ENCODE assay signal across 8 cellular contexts in genomic region chr2:72149556-72150156, GRCh38. TPM values are rescaled to one million over a fixed set of nuclear protein-coding genes. Genes with fewer than 3 reads are reported as not detected.
DNase-seq lines count a peak whose midpoint lies in the region; ATAC-seq and TF ChIP-seq lines count a peak whose summit lies in the region.

No MANE protein-coding gene starts in this region.

- H3K9me3 ChIP-seq in left ventricle myocardium inferior (replicated peaks) (no peaks in the 10 kb centered on the region), gastrocnemius medialis (no peaks in the 10 kb centered on the region)

- H3K36me3 Mint-ChIP-seq in activated CD4-positive, alpha-beta T cell treated with anti-CD3 and anti-CD28 coated beads for 36 hours (ENCODE audit: low read depth) = no peaks in the 10 kb centered on the region

- peak; percentile 37 for DNase-seq in activated CD4-positive, alpha-beta T cell treated with anti-CD3 and anti-CD28 coated beads for 36 hours
- no peak for DNase-seq in activated CD4-positive, alpha-beta T cell treated with anti-CD3 and anti-CD28 coated beads, Interleukin-2, amount 50 U/mL, for 4 hours
- peak; percentile 12 for DNase-seq in activated CD8-positive, alpha-beta memory T cell treated with anti-CD3 and anti-CD28 coated beads, Interleukin-2, amount 50 U/mL, for 4 hours
- DNase-seq in left ventricle myocardium inferior (peak; percentile 18), gastrocnemius medialis (peak in 1 of 2 donors; percentile 14), NCI-H2227 treated with DMSO at 0.1 percent for 48 hours (lab: John Stamatoyannopoulos, UW) (no peak), NAMALWA (ENCODE audit: low spot score) (no peak)

- H3K27me3 ChIP-seq in left ventricle myocardium inferior (ENCODE audit: low read depth) (peaks cover 87% of the 10 kb centered on the region), gastrocnemius medialis (peaks cover 43 to 48% (median 45%) of the 10 kb centered on the region in 3 donors)

- peak overlapping the region; percentile 34 for H3K4me3 Mint-ChIP-seq in activated CD4-positive, alpha-beta T cell treated with anti-CD3 and anti-CD28 coated beads for 36 hours

- H3K4me1 ChIP-seq in left ventricle myocardium inferior = peaks cover 56% of the 10 kb centered on the region
- peaks cover 42 to 55% of the 10 kb centered on the region in 2 donors for H3K4me1 ChIP-seq in gastrocnemius medialis

- POLR2A ChIA-PET in activated CD4-positive, alpha-beta T cell treated with anti-CD3 and anti-CD28 coated beads for 36 hours (lab: Charles Lee) = interaction anchor here (0.5 kb wide), 1 partner anchor 595 kb away, joined by 4 read pairs; no protein-coding TSS in a partner anchor

- H3K9me3 Mint-ChIP-seq in activated CD4-positive, alpha-beta T cell treated with anti-CD3 and anti-CD28 coated beads for 36 hours (ENCODE audit: low read depth) = no peaks in the 10 kb centered on the region

- CTCF ChIA-PET in activated CD4-positive, alpha-beta T cell treated with anti-CD3 and anti-CD28 coated beads for 36 hours (lab: Charles Lee) = interaction anchor here (0.6 to 4.0 kb wide), 16 partner anchors 8 to 603 kb away, joined by 3 to 41 read pairs (median 4); no protein-coding TSS in a partner anchor

- in situ Hi-C loops in gastrocnemius medialis (cut with MboI; ENCODE audit: low sequenced_read_pairs in 4 of 4) = loop anchor here (5.0 to 25.0 kb wide), 10 partner anchors 225 to 615 kb away; no protein-coding TSS in a partner anchor

- peak; percentile 30 for ATAC-seq in activated CD4-positive, alpha-beta T cell treated with anti-CD3 and anti-CD28 coated beads for 36 hours
- ATAC-seq in gastrocnemius medialis (peak; percentile 3 to 5), HG03469 (IDR thresholded peaks at IDR 0.05; ENCODE audit: unreplicated experiment) (no peak)

- no peaks in the 10 kb centered on the region for H3K36me3 ChIP-seq in left ventricle myocardium inferior
- H3K36me3 ChIP-seq in gastrocnemius medialis = no peaks in the 10 kb centered on the region

- H3K27ac ChIP-seq in left ventricle myocardium inferior (replicated peaks) (no peak overlapping the region), gastrocnemius medialis (no peak overlapping the region)

- no peak for TF ChIP-seq CTCF in left ventricle myocardium inferior (IDR thresholded peaks at IDR 0.05; ENCODE audit: borderline replicate concordance)
- TF ChIP-seq CTCF in gastrocnemius medialis (IDR thresholded peaks at IDR 0.05 in 4 of 5, conservative IDR thresholded peaks at IDR 0.05 in 1 of 5) = no peak

- H3K4me3 ChIP-seq in left ventricle myocardium inferior = peak overlapping the region; percentile 70
- H3K4me3 ChIP-seq in gastrocnemius medialis = peak overlapping the region; percentile 52 to 66 (median 54)

- H3K27me3 Mint-ChIP-seq in activated CD4-positive, alpha-beta T cell treated with anti-CD3 and anti-CD28 coated beads for 36 hours = peaks cover 61% of the 10 kb centered on the region

- TF ChIP-seq POLR2A in gastrocnemius medialis (IDR thresholded peaks at IDR 0.05) = no peak

- intact Hi-C loops in activated CD4-positive, alpha-beta T cell treated with anti-CD3 and anti-CD28 coated beads for 36 hours (cut with DNase I, micrococcal nuclease) = loop anchor here (1.0 to 10.0 kb wide), 12 partner anchors 225 to 1145 kb away; partner anchors contain the start of genes EGR4 (in 1 of the 2) and EMX1 (in 1 of the 2)
- intact Hi-C loops in left ventricle myocardium inferior (cut with micrococcal nuclease) = loop anchor here (5.0 to 10.0 kb wide), 3 partner anchors 227 to 605 kb away; no protein-coding TSS in a partner anchor
- intact Hi-C loops in gastrocnemius medialis (cut with DNase I; ENCODE audit: low total_unique reads) = loop anchor here (1.0 to 10.0 kb wide), 10 partner anchors 12 to 695 kb away; partner anchors contain the start of gene DYSF

- no peak overlapping the region for H3K27ac Mint-ChIP-seq in activated CD4-positive, alpha-beta T cell treated with anti-CD3 and anti-CD28 coated beads for 36 hours

- H3K4me1 Mint-ChIP-seq in activated CD4-positive, alpha-beta T cell treated with anti-CD3 and anti-CD28 coated beads for 36 hours = peaks cover 36% of the 10 kb centered on the region

RNA-seq across cellular contexts. Expression of gene CYP26B1, which starts 2.0 kb away (rescaled TPM):
- not detected for total RNA-seq in activated CD4-positive, alpha-beta T cell treated with anti-CD3 and anti-CD28 coated beads for 36 hours
- total RNA-seq in left ventricle myocardium inferior (1.5 TPM), gastrocnemius medialis (1 to 10 TPM; 1.8 to 4.8 (median 2.3) TPM)

Comparison
In these comparisons a context has a peak if more than half of its experiments do, and no peak if none do; other contexts are left out.
1. DNase-seq: peak in activated CD4-positive, alpha-beta T cell treated with anti-CD3 and anti-CD28 coated beads for 36 hours (single experiment), activated CD8-positive, alpha-beta memory T cell treated with anti-CD3 and anti-CD28 coated beads, Interleukin-2, amount 50 U/mL, for 4 hours (single experiment) and left ventricle myocardium inferior (single experiment); none in activated CD4-positive, alpha-beta T cell treated with anti-CD3 and anti-CD28 coated beads, Interleukin-2, amount 50 U/mL, for 4 hours (0 of 2), NCI-H2227 treated with DMSO at 0.1 percent for 48 hours (single experiment) and NAMALWA (single experiment).